21 cellular contexts compared by ENCODE assay signal in genomic region chr14:74964787-74965769, GRCh38. TPM values are rescaled to one million over a fixed set of nuclear protein-coding genes. Genes with fewer than 3 reads are reported as not detected.
A peak's percentile ranks its signal among the peaks of the same experiment; 100 is the strongest.
DNase-seq lines count a peak whose midpoint lies in the region; ATAC-seq and TF ChIP-seq lines count a peak whose summit lies in the region.
"Had no signal": no experiment of that assay in that cellular context is flagged by ENCODE, and none has a peak within 500 bp of the region (broad histone marks: within the 10 kb centered on the region; RNA-seq: fewer than 3 reads in every experiment).

No MANE protein-coding gene starts in this region.

- no peak overlapping the region for H3K4me3 ChIP-seq in SK-N-SH (ENCODE audit: low read depth in 2 of 2, low read length in 1 of 2)
- no peak overlapping the region for H3K4me3 ChIP-seq in psoas muscle
- H3K4me3 ChIP-seq: lung, SK-N-MC had no signal

- H3K9ac ChIP-seq in SK-N-SH, result no peak overlapping the region

- no peak overlapping the region for H3K4me3 Mint-ChIP-seq in activated CD4-positive, alpha-beta memory T cell treated with anti-CD3 and anti-CD28 coated beads for 36 hours
- H3K4me3 Mint-ChIP-seq: activated naive CD4-positive, alpha-beta T cell treated with anti-CD3 and anti-CD28 coated beads, Interleukin-2, amount 50 U/mL, for 24 hours; naive thymus-derived CD8-positive, alpha-beta T cell; stimulated activated naive B cell treated with anti-CD40 and anti-IgM and Interleukin-4, amounts not matched to agents 10 μg/mL and 1 μg/mL and 100 μg/mL, for 72 hours had no signal

- POLR2A ChIA-PET in SK-N-SH (lab: Yijun Ruan, JAX), result interaction anchor here (0.7 to 1.3 kb wide), 2 partner anchors 10 kb away, joined by 3 to 4 read pairs; partner anchors contain the start of gene PGF
- POLR2A ChIA-PET in activated CD4-positive, alpha-beta memory T cell treated with anti-CD3 and anti-CD28 coated beads for 36 hours (lab: Charles Lee), result no interaction called here

- H3K4me1 Mint-ChIP-seq in activated CD4-positive, alpha-beta memory T cell treated with anti-CD3 and anti-CD28 coated beads for 36 hours (ENCODE audit: low read depth), result no peaks in the 10 kb centered on the region
- H3K4me1 Mint-ChIP-seq: activated naive CD4-positive, alpha-beta T cell treated with anti-CD3 and anti-CD28 coated beads, Interleukin-2, amount 50 U/mL, for 24 hours; CD4-positive, alpha-beta memory T cell had no signal

- CTCF ChIA-PET in SK-N-SH (lab: Yijun Ruan, JAX), result interaction anchor here (0.6 to 1.8 kb wide), 7 partner anchors 8 to 104 kb away, joined by 3 to 8 read pairs (median 5); partner anchors contain the start of gene PGF
- CTCF ChIA-PET in activated CD4-positive, alpha-beta memory T cell treated with anti-CD3 and anti-CD28 coated beads for 36 hours (lab: Charles Lee), result interaction anchor here (0.8 to 1.6 kb wide), 3 partner anchors 18 to 123 kb away, joined by 3 to 7 read pairs (median 7); no protein-coding TSS in a partner anchor

- TF ChIP-seq CTCF in SK-N-SH (IDR thresholded peaks at IDR 0.05) (no peak), psoas muscle (IDR thresholded peaks at IDR 0.05) (no peak)

- intact Hi-C loops in psoas muscle (cut with DNase I), result no loop called here
- intact Hi-C loops in activated CD4-positive, alpha-beta memory T cell treated with anti-CD3 and anti-CD28 coated beads for 36 hours (cut with micrococcal nuclease), result no loop called here

- H3K4me1 ChIP-seq in SK-N-SH (ENCODE audit: control insufficient read depth in 1 of 2, insufficient read depth in 2 of 2, low read depth in 1 of 2, low read length in 1 of 2) (peaks cover 0 to 16% of the 10 kb centered on the region in 2 experiments; a peak in 1 of 4 replicates), psoas muscle (peaks cover 11% of the 10 kb centered on the region)

- H3K4me2 ChIP-seq in SK-N-SH, result 0 out of 2 replicates have a peak overlapping the region, but pooled peaks have one; percentile 15

- DNase-seq in SK-N-SH (no peak), NCI-H226 (peak; percentile 68), epithelial cell of prostate (ENCODE audit: low read depth, low spot score) (no peak), psoas muscle (no peak), NCI-H774 (lab: John Stamatoyannopoulos, UW) (no peak)
- no peak for DNase-seq in activated CD4-positive, alpha-beta memory T cell treated with anti-CD3 and anti-CD28 coated beads for 36 hours
- DNase-seq: 8988T; activated T-cell treated with anti-CD3 and anti-CD28 coated beads, Interleukin-2, amount 50 U/mL, for 1 hour; CD4-positive, alpha-beta memory T cell; effector CD4-positive, alpha-beta T cell; foreskin melanocyte; Karpas-422; NCI-H1694; NCI-H446 treated with DMSO at 0.1 percent for 48 hours; stimulated activated naive B cell treated with anti-CD40 and anti-IgM and Interleukin-4, amounts not matched to agents 10 μg/mL and 1 μg/mL and 100 μg/mL, for 72 hours had no signal

- H3K9me3 Mint-ChIP-seq in activated CD4-positive, alpha-beta memory T cell treated with anti-CD3 and anti-CD28 coated beads for 36 hours, result no peaks in the 10 kb centered on the region
- H3K9me3 Mint-ChIP-seq: activated naive CD4-positive, alpha-beta T cell treated with anti-CD3 and anti-CD28 coated beads, Interleukin-2, amount 50 U/mL, for 24 hours; CD4-positive, alpha-beta memory T cell; naive thymus-derived CD8-positive, alpha-beta T cell; stimulated activated naive B cell treated with anti-CD40 and anti-IgM and Interleukin-4, amounts not matched to agents 10 μg/mL and 1 μg/mL and 100 μg/mL, for 72 hours had no signal

- H3K27me3 ChIP-seq in SK-N-SH (ENCODE audit: insufficient read depth) (no peaks in the 10 kb centered on the region), psoas muscle (ENCODE audit: insufficient read depth in 3 of 3, low read length in 2 of 3) (no peaks in the 10 kb centered on the region)

- H4K20me1 ChIP-seq in SK-N-SH (ENCODE audit: insufficient read depth), result no peaks in the 10 kb centered on the region

- no peak overlapping the region for H3K27ac Mint-ChIP-seq in activated CD4-positive, alpha-beta memory T cell treated with anti-CD3 and anti-CD28 coated beads for 36 hours
- H3K27ac Mint-ChIP-seq: activated naive CD4-positive, alpha-beta T cell treated with anti-CD3 and anti-CD28 coated beads, Interleukin-2, amount 50 U/mL, for 24 hours; stimulated activated naive B cell treated with anti-CD40 and anti-IgM and Interleukin-4, amounts not matched to agents 10 μg/mL and 1 μg/mL and 100 μg/mL, for 72 hours had no signal

- peaks cover 10% of the 10 kb centered on the region for H3F3A ChIP-seq in SK-N-SH (replicated peaks; ENCODE audit: insufficient read depth)

- H3K27me3 Mint-ChIP-seq in activated CD4-positive, alpha-beta memory T cell treated with anti-CD3 and anti-CD28 coated beads for 36 hours, result no peaks in the 10 kb centered on the region
- H3K27me3 Mint-ChIP-seq: activated naive CD4-positive, alpha-beta T cell treated with anti-CD3 and anti-CD28 coated beads, Interleukin-2, amount 50 U/mL, for 24 hours; stimulated activated naive B cell treated with anti-CD40 and anti-IgM and Interleukin-4, amounts not matched to agents 10 μg/mL and 1 μg/mL and 100 μg/mL, for 72 hours had no signal

- no peaks in the 10 kb centered on the region for H3K9me2 ChIP-seq in SK-N-SH

- H3K36me3 ChIP-seq in SK-N-SH (replicated peaks in 1 of 2; ENCODE audit: control insufficient read depth in 1 of 2, insufficient read depth in 2 of 2, low read length in 1 of 2) (no peaks in the 10 kb centered on the region), psoas muscle (ENCODE audit: insufficient read depth in 1 of 2, low read depth in 1 of 2) (no peaks in the 10 kb centered on the region)

- H3K9me3 ChIP-seq in SK-N-SH, result no peaks in the 10 kb centered on the region
- no peaks in the 10 kb centered on the region for H3K9me3 ChIP-seq in psoas muscle

- H3K27ac ChIP-seq in SK-N-SH (ENCODE audit: low read depth in 2 of 2, low read length in 1 of 2) (peak overlapping the region in 1 of 2 experiments; percentile 53; a peak in 2 of 4 replicates), epithelial cell of prostate (peak overlapping the region; percentile 98), psoas muscle (peak overlapping the region; percentile 61)
- H3K27ac ChIP-seq: SK-N-MC had no signal

- H2AFZ ChIP-seq in SK-N-SH (ENCODE audit: low read depth), result no peak overlapping the region

- no peaks in the 10 kb centered on the region for H3K79me2 ChIP-seq in SK-N-SH (ENCODE audit: insufficient read depth)

- TF ChIP-seq RAD21 in SK-N-SH (IDR thresholded peaks at IDR 0.05; ENCODE audit: low read length), result no peak

- H3K36me3 Mint-ChIP-seq in activated CD4-positive, alpha-beta memory T cell treated with anti-CD3 and anti-CD28 coated beads for 36 hours, result no peaks in the 10 kb centered on the region
- H3K36me3 Mint-ChIP-seq: activated naive CD4-positive, alpha-beta T cell treated with anti-CD3 and anti-CD28 coated beads, Interleukin-2, amount 50 U/mL, for 24 hours; CD4-positive, alpha-beta memory T cell; naive thymus-derived CD8-positive, alpha-beta T cell had no signal

- ATAC-seq in SK-N-SH treated with all-trans-retinoic acid at 6 μM for 48 hours (no peak), psoas muscle (no peak), HG03378 (IDR thresholded peaks at IDR 0.05; ENCODE audit: unreplicated experiment) (no peak)
- ATAC-seq: stimulated activated naive B cell treated with anti-CD40 and anti-IgM and Interleukin-4, amounts not matched to agents 10 μg/mL and 1 μg/mL and 100 μg/mL, for 72 hours had no signal

- TF ChIP-seq EP300 in SK-N-SH (IDR thresholded peaks at IDR 0.05; ENCODE audit: borderline replicate concordance in 1 of 2, low read depth in 1 of 2, low read length in 1 of 2), result no peak

- WGBS in SK-N-SH (ENCODE audit: low lambda C conversion rate), result 66% methylated on average over 7 of the region's 7 CpGs
- 64 to 74% (median 70%) methylated on average over 7 of the region's 7 CpGs for WGBS in psoas muscle, 3 donors

TF ChIP-seq in SK-N-SH, 30 proteins besides CTCF, POLR2A, EP300 and RAD21 (continues in another document):
- TF ChIP-seq TAF1 (IDR thresholded peaks at IDR 0.05; ENCODE audit: borderline replicate concordance, low read depth, low read length) (no peak), NFIC (IDR thresholded peaks at IDR 0.05; ENCODE audit: borderline replicate concordance) (no peak), RXRA (IDR thresholded peaks at IDR 0.05; ENCODE audit: borderline replicate concordance, low read depth) (no peak), ELF1 (IDR thresholded peaks at IDR 0.05) (no peak), TEAD4 (IDR thresholded peaks at IDR 0.05; ENCODE audit: borderline replicate concordance, insufficient read depth) (no peak), GABPA (IDR thresholded peaks at IDR 0.05; ENCODE audit: low read depth) (no peak), RFX5 (IDR thresholded peaks at IDR 0.05; ENCODE audit: low read length) (no peak)

TF ChIP-seq in SK-N-SH treated with all-trans-retinoic acid at 6 μM for 48 hours, 23 proteins besides CTCF, POLR2A, EP300 and RAD21 (continues in another document):
- TF ChIP-seq ISL1 (CRISPR knock-in tag; IDR thresholded peaks at IDR 0.05), result no peak
- no peak for TF ChIP-seq ZFP30 (CRISPR knock-in tag; IDR thresholded peaks at IDR 0.05)
- TF ChIP-seq CSDC2 (CRISPR knock-in tag; IDR thresholded peaks at IDR 0.05), result no peak

RNA-seq across cellular contexts. Expression of gene PGF, which starts 9.7 kb away (rescaled TPM):
- polyA plus RNA-seq in SK-N-SH (2012; rRNA removed) (2.3 and 4.4 TPM in 2 replicates), psoas muscle (1 to 10 TPM; 2.5 to 9.2 (median 2.6) TPM)
- polyA plus RNA-seq in SK-N-SH (2012; cell fraction: cytosol; rRNA removed), result 2.0 and 3.5 TPM in 2 replicates
- 2.6 and 3.5 TPM in 2 replicates for polyA plus RNA-seq in SK-N-SH (2012; cell fraction: nucleus; rRNA removed)
- 1 to 10 TPM; 4.1 to 9.8 (median 8.1) TPM for total RNA-seq in psoas muscle
- under 1 TPM in 1 of 2 experiments, not detected in 1; 0.10 TPM for total RNA-seq in activated CD4-positive, alpha-beta memory T cell treated with anti-CD3 and anti-CD28 coated beads for 36 hours
- total RNA-seq: CD4-positive, alpha-beta memory T cell; naive thymus-derived CD8-positive, alpha-beta T cell had no signal

RNA-seq across cellular contexts. Expression of gene EIF2B2, which starts 37.6 kb away (rescaled TPM):
- 111 and 125 TPM in 2 replicates for polyA plus RNA-seq in SK-N-SH (2012; rRNA removed)
- 96.3 and 101 TPM in 2 replicates for polyA plus RNA-seq in SK-N-SH (2012; cell fraction: cytosol; rRNA removed)
- 86.6 and 105 TPM in 2 replicates for polyA plus RNA-seq in SK-N-SH (2012; cell fraction: nucleus; rRNA removed)
- total RNA-seq in psoas muscle, result 10 to 100 TPM; 44.5 to 68.9 (median 54.6) TPM
- 10 to 100 TPM; 64.4 to 91.9 (median 74.8) TPM for polyA plus RNA-seq in psoas muscle
- total RNA-seq in activated CD4-positive, alpha-beta memory T cell treated with anti-CD3 and anti-CD28 coated beads for 36 hours, result 10 to 100 TPM; 61.9 to 62.6 TPM

RNA-seq across cellular contexts. Expression of gene RPS6KL1, which starts 42.0 kb away (rescaled TPM):
- polyA plus RNA-seq in SK-N-SH (2012; rRNA removed) (2.5 and 4.4 TPM in 2 replicates), psoas muscle (10 to 100 TPM in 2 of 3 donors, 1 to 10 TPM in 1; 9.4 to 25.6 (median 11.1) TPM)
- 1.2 and 2.1 TPM in 2 replicates for polyA plus RNA-seq in SK-N-SH (2012; cell fraction: cytosol; rRNA removed)
- 12.2 and 14.8 TPM in 2 replicates for polyA plus RNA-seq in SK-N-SH (2012; cell fraction: nucleus; rRNA removed)
- 10 to 100 TPM; 23.0 to 34.1 (median 28.1) TPM for total RNA-seq in psoas muscle
- total RNA-seq in activated CD4-positive, alpha-beta memory T cell treated with anti-CD3 and anti-CD28 coated beads for 36 hours, result 1 to 10 TPM; 4.2 to 4.9 TPM

Comparison
In these comparisons a context has a peak if more than half of its experiments do, and no peak if none do; other contexts are left out.
1. RNA of gene PGF, which starts 9.7 kb away (total RNA-seq): 4.1 to 9.8 TPM in psoas muscle; 0.10 TPM in activated CD4-positive, alpha-beta memory T cell treated with anti-CD3 and anti-CD28 coated beads for 36 hours; every median in the first group is over 4 times any median in the second.
2. RNA of gene RPS6KL1, which starts 42.0 kb away (total RNA-seq): 23.0 to 34.1 TPM in psoas muscle; 4.2 to 4.9 TPM in activated CD4-positive, alpha-beta memory T cell treated with anti-CD3 and anti-CD28 coated beads for 36 hours; every median in the first group is over 4 times any median in the second.